ENCODE assay signal across 17 cellular contexts in genomic region chr10:132521466-132522102, GRCh38. TPM values are rescaled to one million over a fixed set of nuclear protein-coding genes. Genes with fewer than 3 reads are reported as not detected.
DNase-seq lines count a peak whose midpoint lies in the region; ATAC-seq and TF ChIP-seq lines count a peak whose summit lies in the region.
"Had no signal": no experiment of that assay in that cellular context is flagged by ENCODE, and none has a peak within 500 bp of the region (broad histone marks: within the 10 kb centered on the region; RNA-seq: fewer than 3 reads in every experiment).

No MANE protein-coding gene starts in this region.

- TF ChIP-seq CTCF in heart left ventricle (IDR thresholded peaks at IDR 0.05) (no peak), ovary (IDR thresholded peaks at IDR 0.05) (no peak), uterus (IDR thresholded peaks at IDR 0.05) (no peak)

- TF ChIP-seq POLR2A in heart left ventricle (IDR thresholded peaks at IDR 0.05) (no peak), ovary (IDR thresholded peaks at IDR 0.05) (no peak), uterus (IDR thresholded peaks at IDR 0.05) (no peak)

- H3K36me3 ChIP-seq in heart left ventricle (no peaks in the 10 kb centered on the region), ovary (no peaks in the 10 kb centered on the region), uterus (no peaks in the 10 kb centered on the region)
- H3K36me3 ChIP-seq: Peyer's patch had no signal

- H3K4me3 ChIP-seq in heart left ventricle (no peak overlapping the region), ovary (no peak overlapping the region), uterus (no peak overlapping the region)
- H3K4me3 ChIP-seq: Peyer's patch had no signal

- ATAC-seq in left cardiac atrium (no peak), heart left ventricle (no peak)
- ATAC-seq: activated T-cell treated with anti-CD3 and anti-CD28 coated beads, Interleukin-2, amount 50 U/mL, for 72 hours; stimulated activated naive CD8-positive, alpha-beta T cell treated with anti-CD3 and anti-CD28 coated beads, Interleukin-15, amount 100 ng/mL, for 72 hours had no signal

- H3K9me3 ChIP-seq in heart left ventricle (no peaks in the 10 kb centered on the region), ovary (no peaks in the 10 kb centered on the region), uterus (no peaks in the 10 kb centered on the region)
- H3K9me3 ChIP-seq: Peyer's patch had no signal

- H3K4me1 ChIP-seq in heart left ventricle (peaks cover 8 to 51% (median 48%) of the 10 kb centered on the region in 12 donors), ovary (ENCODE audit: insufficient read depth) (peaks cover 33% of the 10 kb centered on the region), uterus (peaks cover 11 to 32% of the 10 kb centered on the region in 2 donors)

- peak; percentile 61 for DNase-seq in cardiac septum (ENCODE audit: low spot score)
- no peak for DNase-seq in left cardiac atrium
- peak in 3 of 5 donors; percentile 11 to 61 (median 17) for DNase-seq in heart left ventricle
- peak in 4 of 5 donors; percentile 23 to 45 (median 36) for DNase-seq in ovary
- DNase-seq in uterus = peak; percentile 19 to 20
- DNase-seq in NCI-H2227 treated with DMSO at 0.1 percent for 48 hours (lab: John Stamatoyannopoulos, UW) = no peak
- DNase-seq in T-helper 1 cell = no peak
- no peak for DNase-seq in activated T-cell treated with anti-CD3 and anti-CD28 coated beads, Interleukin-2, amount 50 U/mL, for 1 hour
- DNase-seq: activated CD4-positive, alpha-beta T cell treated with anti-CD3 and anti-CD28 coated beads, Interleukin-2, amount 50 U/mL, for 48 hours; activated T-cell treated with anti-CD3 and anti-CD28 coated beads, Interleukin-2, amount 50 U/mL, for 72 hours; cerebellar nuclear complex; effector memory CD4-positive, alpha-beta T cell; Kasumi-1; NCI-H1417; NCI-H2171 treated with DMSO at 0.1 percent for 48 hours had no signal

- TF ChIP-seq EP300 in ovary (IDR thresholded peaks at IDR 0.05) = no peak

- 93 to 96% (median 95%) methylated on average over 10 to 19 of the region's 19 CpGs for WGBS in heart left ventricle, 4 donors
- WGBS in ovary, 3 donors = 90 to 92% (median 91%) methylated on average over 14 to 19 of the region's 19 CpGs

- intact Hi-C loops in cardiac septum (cut with DNase I) (no loop called here), left cardiac atrium (cut with DNase I) (no loop called here), heart left ventricle (cut with DNase I) (loop anchor here in 2 of 10 donors (2.0 kb wide), 1 partner anchor 15 kb away; the partner anchor contains the start of gene INPP5A (in 2 of the 2)), ovary (cut with DNase I) (loop anchor here in 1 of 4 donors (2.0 kb wide), 1 partner anchor 57 kb away; no protein-coding TSS in a partner anchor), uterus (cut with DNase I; ENCODE audit: low total_unique reads) (no loop called here)

- H3K27ac ChIP-seq in heart left ventricle (peak overlapping the region in 5 of 12 donors; percentile 90 to 98 (median 94)), ovary (no peak overlapping the region), uterus (peak overlapping the region; percentile 93 to 96)

- H3K27me3 ChIP-seq in heart left ventricle (no peaks in the 10 kb centered on the region), ovary (no peaks in the 10 kb centered on the region), uterus (no peaks in the 10 kb centered on the region)
- H3K27me3 ChIP-seq: Peyer's patch had no signal

RNA-seq across cellular contexts. Expression of gene INPP5A, which starts 16.0 kb away (rescaled TPM):
- total RNA-seq in cardiac septum (121 TPM), left cardiac atrium (10 to 100 TPM; 74.4 to 95.3 TPM), heart left ventricle (100 to 1,000 TPM in 6 of 9 donors, 10 to 100 TPM in 3; 78.1 to 179 (median 113) TPM), ovary (10 to 100 TPM; 19.8 to 41.2 (median 35.3) TPM), uterus (100 to 1,000 TPM in 1 of 4 donors, 10 to 100 TPM in 3; 22.5 to 160 (median 93.2) TPM)
- polyA plus RNA-seq in heart left ventricle (10 to 100 TPM; 38.6 to 60.1 TPM), ovary (10 to 100 TPM; 20.2 to 41.2 TPM)

Comparison
In these comparisons a context has a peak if more than half of its experiments do, and no peak if none do; other contexts are left out.
1. DNase-seq: peak in cardiac septum (single experiment), heart left ventricle (3 of 5), ovary (4 of 5) and uterus (2 of 2); none in left cardiac atrium (single experiment), NCI-H2227 treated with DMSO at 0.1 percent for 48 hours (single experiment), T-helper 1 cell (0 of 5) and activated T-cell treated with anti-CD3 and anti-CD28 coated beads, Interleukin-2, amount 50 U/mL, for 1 hour (single experiment).
2. H3K27ac ChIP-seq: peak in uterus (2 of 2); none in ovary (0 of 2).